In genomic region chr18:59954746-59955145, GRCh38 we compare ENCODE assay signal across 1 cellular context.
TF ChIP-seq lines count a peak whose summit lies in the region.

No MANE protein-coding gene starts in this region.

TF ChIP-seq in IMR-90, 13 proteins besides CTCF, POLR2A, EP300 and RAD21:
- TF ChIP-seq MAZ (IDR thresholded peaks at IDR 0.05; ENCODE audit: borderline replicate concordance, low read depth, low read length) = no peak
- peak; percentile 44; the same call in 1 of the 2 replicates for TF ChIP-seq FOS (IDR thresholded peaks at IDR 0.05; ENCODE audit: low read depth, low read length)
- TF ChIP-seq MAFK (IDR thresholded peaks at IDR 0.05; ENCODE audit: low read depth, low read length) = peak; percentile 64; the same call in 1 of the 2 replicates
